In the genomic region with DNA sequence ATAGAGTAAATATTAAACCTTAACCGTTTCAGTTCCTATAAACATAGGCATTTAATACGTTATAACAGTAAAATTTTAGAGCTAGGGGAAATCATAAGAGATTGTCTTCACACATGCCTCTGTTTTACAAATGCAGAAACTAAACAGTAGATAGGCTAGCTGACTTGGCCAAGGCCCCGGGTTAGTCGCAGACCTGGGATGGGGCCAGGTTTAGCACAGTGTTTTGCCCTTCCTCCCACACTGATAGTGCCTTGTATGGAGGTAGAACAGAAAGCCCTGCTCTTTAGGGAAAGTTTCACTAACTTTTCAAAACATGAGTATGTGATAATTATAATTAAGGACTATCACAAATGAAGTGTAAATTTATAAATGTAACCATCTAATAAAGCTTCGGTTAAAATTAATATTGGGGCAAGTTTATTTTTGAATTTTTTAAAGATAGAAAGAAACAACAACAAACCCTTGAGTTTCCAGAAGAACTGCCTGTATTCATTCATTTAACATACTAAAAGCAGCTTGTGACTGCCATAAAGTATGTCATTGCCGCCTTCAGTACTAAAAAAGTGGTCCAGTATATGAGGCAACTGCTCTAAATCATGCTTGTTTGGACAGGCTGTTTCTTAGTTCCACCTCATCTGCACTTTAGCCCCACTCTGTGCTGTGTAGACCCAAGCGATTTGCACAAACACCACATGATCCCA, we compare ENCODE assay signal across 1 cellular context.
TF ChIP-seq lines count a peak whose summit lies in the region.

No MANE protein-coding gene starts in this region.

TF ChIP-seq in GM23338, 12 proteins besides CTCF, POLR2A, EP300 and RAD21 (continued from another document):
- TF ChIP-seq, protein P1, sequence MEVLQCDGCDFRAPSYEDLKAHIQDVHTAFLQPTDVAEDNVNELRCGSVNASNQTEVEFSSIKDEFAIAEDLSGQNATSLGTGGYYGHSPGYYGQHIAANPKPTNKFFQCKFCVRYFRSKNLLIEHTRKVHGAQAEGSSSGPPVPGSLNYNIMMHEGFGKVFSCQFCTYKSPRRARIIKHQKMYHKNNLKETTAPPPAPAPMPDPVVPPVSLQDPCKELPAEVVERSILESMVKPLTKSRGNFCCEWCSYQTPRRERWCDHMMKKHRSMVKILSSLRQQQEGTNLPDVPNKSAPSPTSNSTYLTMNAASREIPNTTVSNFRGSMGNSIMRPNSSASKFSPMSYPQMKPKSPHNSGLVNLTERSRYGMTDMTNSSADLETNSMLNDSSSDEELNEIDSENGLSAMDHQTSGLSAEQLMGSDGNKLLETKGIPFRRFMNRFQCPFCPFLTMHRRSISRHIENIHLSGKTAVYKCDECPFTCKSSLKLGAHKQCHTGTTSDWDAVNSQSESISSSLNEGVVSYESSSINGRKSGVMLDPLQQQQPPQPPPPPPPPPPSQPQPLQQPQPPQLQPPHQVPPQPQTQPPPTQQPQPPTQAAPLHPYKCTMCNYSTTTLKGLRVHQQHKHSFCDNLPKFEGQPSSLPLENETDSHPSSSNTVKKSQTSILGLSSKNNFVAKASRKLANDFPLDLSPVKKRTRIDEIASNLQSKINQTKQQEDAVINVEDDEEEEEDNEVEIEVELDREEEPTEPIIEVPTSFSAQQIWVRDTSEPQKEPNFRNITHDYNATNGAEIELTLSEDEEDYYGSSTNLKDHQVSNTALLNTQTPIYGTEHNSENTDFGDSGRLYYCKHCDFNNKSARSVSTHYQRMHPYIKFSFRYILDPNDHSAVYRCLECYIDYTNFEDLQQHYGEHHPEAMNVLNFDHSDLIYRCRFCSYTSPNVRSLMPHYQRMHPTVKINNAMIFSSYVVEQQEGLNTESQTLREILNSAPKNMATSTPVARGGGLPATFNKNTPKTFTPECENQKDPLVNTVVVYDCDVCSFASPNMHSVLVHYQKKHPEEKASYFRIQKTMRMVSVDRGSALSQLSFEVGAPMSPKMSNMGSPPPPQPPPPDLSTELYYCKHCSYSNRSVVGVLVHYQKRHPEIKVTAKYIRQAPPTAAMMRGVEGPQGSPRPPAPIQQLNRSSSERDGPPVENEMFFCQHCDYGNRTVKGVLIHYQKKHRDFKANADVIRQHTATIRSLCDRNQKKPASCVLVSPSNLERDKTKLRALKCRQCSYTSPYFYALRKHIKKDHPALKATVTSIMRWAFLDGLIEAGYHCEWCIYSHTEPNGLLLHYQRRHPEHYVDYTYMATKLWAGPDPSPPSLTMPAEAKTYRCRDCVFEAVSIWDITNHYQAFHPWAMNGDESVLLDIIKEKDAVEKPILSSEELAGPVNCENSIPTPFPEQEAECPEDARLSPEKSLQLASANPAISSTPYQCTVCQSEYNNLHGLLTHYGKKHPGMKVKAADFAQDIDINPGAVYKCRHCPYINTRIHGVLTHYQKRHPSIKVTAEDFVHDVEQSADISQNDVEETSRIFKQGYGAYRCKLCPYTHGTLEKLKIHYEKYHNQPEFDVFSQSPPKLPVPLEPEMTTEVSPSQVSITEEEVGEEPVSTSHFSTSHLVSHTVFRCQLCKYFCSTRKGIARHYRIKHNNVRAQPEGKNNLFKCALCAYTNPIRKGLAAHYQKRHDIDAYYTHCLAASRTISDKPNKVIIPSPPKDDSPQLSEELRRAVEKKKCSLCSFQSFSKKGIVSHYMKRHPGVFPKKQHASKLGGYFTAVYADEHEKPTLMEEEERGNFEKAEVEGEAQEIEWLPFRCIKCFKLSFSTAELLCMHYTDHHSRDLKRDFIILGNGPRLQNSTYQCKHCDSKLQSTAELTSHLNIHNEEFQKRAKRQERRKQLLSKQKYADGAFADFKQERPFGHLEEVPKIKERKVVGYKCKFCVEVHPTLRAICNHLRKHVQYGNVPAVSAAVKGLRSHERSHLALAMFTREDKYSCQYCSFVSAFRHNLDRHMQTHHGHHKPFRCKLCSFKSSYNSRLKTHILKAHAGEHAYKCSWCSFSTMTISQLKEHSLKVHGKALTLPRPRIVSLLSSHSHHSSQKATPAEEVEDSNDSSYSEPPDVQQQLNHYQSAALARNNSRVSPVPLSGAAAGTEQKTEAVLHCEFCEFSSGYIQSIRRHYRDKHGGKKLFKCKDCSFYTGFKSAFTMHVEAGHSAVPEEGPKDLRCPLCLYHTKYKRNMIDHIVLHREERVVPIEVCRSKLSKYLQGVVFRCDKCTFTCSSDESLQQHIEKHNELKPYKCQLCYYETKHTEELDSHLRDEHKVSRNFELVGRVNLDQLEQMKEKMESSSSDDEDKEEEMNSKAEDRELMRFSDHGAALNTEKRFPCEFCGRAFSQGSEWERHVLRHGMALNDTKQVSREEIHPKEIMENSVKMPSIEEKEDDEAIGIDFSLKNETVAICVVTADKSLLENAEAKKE (CRISPR knock-in tag; IDR thresholded peaks at IDR 0.05) = no peak
- TF ChIP-seq POLR2AphosphoS5 (IDR thresholded peaks at IDR 0.05; ENCODE audit: low read depth) = no peak
